8 cellular contexts compared by ENCODE assay signal in genomic region chr12:59055204-59055839, GRCh38.
DNase-seq lines count a peak whose midpoint lies in the region; ATAC-seq and TF ChIP-seq lines count a peak whose summit lies in the region.

No MANE protein-coding gene starts in this region.

- H3K9me3 ChIP-seq in SJSA1 (replicated peaks): no peaks in the 10 kb centered on the region
- no peaks in the 10 kb centered on the region for H3K9me3 ChIP-seq in lung (ENCODE audit: control insufficient read depth in 2 of 2, insufficient read depth in 1 of 2, low read length in 1 of 2)
- no peaks in the 10 kb centered on the region for H3K9me3 ChIP-seq in H9 (ENCODE audit: control insufficient read depth, low read depth, low read length)

- H4K8ac ChIP-seq in H9 (replicated peaks; ENCODE audit: insufficient read length, low read depth, low read length): no peak overlapping the region

- H3T11ph ChIP-seq in H9 (ENCODE audit: low read length): no peak overlapping the region

- no peak overlapping the region; the same call in 1 of the 2 replicates for H3K14ac ChIP-seq in H9 (ENCODE audit: insufficient read depth, low read length)

- peak in 1 of 2 experiments; percentile 56 for DNase-seq in SJSA1 (ENCODE audit: low read depth in 1 of 2, low spot score in 2 of 2)
- no peak for DNase-seq in lung (ENCODE audit: low spot score)
- DNase-seq in COLO668 (lab: John Stamatoyannopoulos, UW; ENCODE audit: unreplicated experiment): no peak
- DNase-seq in H9: no peak
- no peak for DNase-seq in cerebellar nuclear complex (lab: John Stamatoyannopoulos, UW)
- DNase-seq in effector CD8-positive, alpha-beta T cell (lab: John Stamatoyannopoulos, UW): no peak

- H3K4ac ChIP-seq in H9 (ENCODE audit: low read depth, low read length): no peak overlapping the region

- no peak overlapping the region for H3K4me2 ChIP-seq in H9 (ENCODE audit: insufficient read depth, insufficient read length, low read length)

- no peaks in the 10 kb centered on the region for H3K9me3 Mint-ChIP-seq in H9

- H3K27ac ChIP-seq in SJSA1 (peak overlapping the region; percentile 34), lung (ENCODE audit: low read depth in 1 of 2, low read length in 1 of 2) (no peak overlapping the region), H9 (ENCODE audit: insufficient read length, low read depth, low read length) (no peak overlapping the region)

- no peak overlapping the region for H3K27ac Mint-ChIP-seq in H9

- H3K4me3 ChIP-seq in SJSA1: no peak overlapping the region
- H3K4me3 ChIP-seq in lung: no peak overlapping the region

- no peaks in the 10 kb centered on the region for H3K36me3 ChIP-seq in SJSA1
- no peaks in the 10 kb centered on the region for H3K36me3 ChIP-seq in lung (ENCODE audit: control insufficient read depth in 2 of 2, insufficient read depth in 2 of 2, low read length in 2 of 2)

- H3K27me3 Mint-ChIP-seq in H9 (ENCODE audit: low read depth): no peaks in the 10 kb centered on the region

- no peak overlapping the region for H3K23ac ChIP-seq in H9 (ENCODE audit: insufficient read length, low read depth, low read length)

- no peak overlapping the region for H2AFZ ChIP-seq in H9 (ENCODE audit: low read length)

- H3K9ac ChIP-seq in H9 (ENCODE audit: extremely low read depth, insufficient read length, low read length): no peak overlapping the region

- no peaks in the 10 kb centered on the region for H3K79me1 ChIP-seq in H9 (ENCODE audit: insufficient read depth, low read depth, low read length, poor library complexity, severe bottlenecking)

- H3K4me1 Mint-ChIP-seq in H9: peaks cover 0 to 8% of the 10 kb centered on the region in 2 experiments; a peak in 1 of 4 replicates

- H3K79me2 ChIP-seq in H9 (ENCODE audit: insufficient read depth, low read length): no peaks in the 10 kb centered on the region

- no peak overlapping the region for H2BK5ac ChIP-seq in H9 (ENCODE audit: insufficient read length, low read length)

- no peak overlapping the region for H3K18ac ChIP-seq in H9 (ENCODE audit: insufficient read length, low read depth, low read length)

- H4K20me1 ChIP-seq in H9 (ENCODE audit: control insufficient read depth, insufficient read depth, insufficient read length): no peaks in the 10 kb centered on the region

- H3K27me3 ChIP-seq in SJSA1 (replicated peaks) (no peaks in the 10 kb centered on the region), lung (ENCODE audit: control insufficient read depth, insufficient read depth) (no peaks in the 10 kb centered on the region), H9 (ENCODE audit: insufficient read depth, low read length) (no peaks in the 10 kb centered on the region)

- no peaks in the 10 kb centered on the region for H3K36me3 Mint-ChIP-seq in H9 (ENCODE audit: insufficient read depth in 1 of 3, low read depth in 3 of 3)

- no peak overlapping the region for H4K91ac ChIP-seq in H9 (ENCODE audit: insufficient read length, low read depth, low read length)

- H4K5ac ChIP-seq in H9 (ENCODE audit: insufficient read length, low read depth, low read length): no peak overlapping the region

- H2AK5ac ChIP-seq in H9 (ENCODE audit: insufficient read length, low read length): no peak overlapping the region

- no peak overlapping the region for H2BK20ac ChIP-seq in H9 (ENCODE audit: low read depth, low read length, poor library complexity, severe bottlenecking)

- 0 to 37% methylated on average over 1 of the region's 1 CpG for WGBS in lung, 2 donors
- WGBS in H9 (ENCODE audit: extremely low coverage, insufficient read length, low lambda C conversion rate): no CpG with 5 or more reads among the region's 1 CpG

- no peak overlapping the region for H3K56ac ChIP-seq in H9 (ENCODE audit: insufficient read length, low read depth, low read length)

- H2BK120ac ChIP-seq in H9 (ENCODE audit: low read depth, low read length, poor library complexity, severe bottlenecking): no peak overlapping the region

- no peaks in the 10 kb centered on the region for H3K23me2 ChIP-seq in H9 (ENCODE audit: insufficient read length, low read depth, low read length, poor library complexity, severe bottlenecking)

- no peak overlapping the region for H2BK12ac ChIP-seq in H9 (ENCODE audit: insufficient read length, low read depth, low read length)

- H3K4me1 ChIP-seq in SJSA1 (replicated peaks) (peaks cover 28% of the 10 kb centered on the region), lung (ENCODE audit: control insufficient read depth in 2 of 2, insufficient read depth in 2 of 2, low read length in 2 of 2) (no peaks in the 10 kb centered on the region), H9 (ENCODE audit: insufficient read depth, low read length) (no peaks in the 10 kb centered on the region)

- no peak for TF ChIP-seq CTCF in lung (IDR thresholded peaks at IDR 0.05; ENCODE audit: control extremely low read depth, extremely low read depth)
- no peak for TF ChIP-seq CTCF in H9 (conservative IDR thresholded peaks at IDR 0.05)

- H3K4me3 Mint-ChIP-seq in H9: no peak overlapping the region

- H2BK15ac ChIP-seq in H9 (ENCODE audit: low read depth, low read length): no peak overlapping the region

- ATAC-seq in GM18508 (IDR thresholded peaks at IDR 0.05; ENCODE audit: insufficient read depth, unreplicated experiment) (peak; percentile 72), HG02852 (IDR thresholded peaks at IDR 0.05; ENCODE audit: unreplicated experiment) (peak; percentile 78), lung (ENCODE audit: insufficient read depth, low FRiP score) (peak; percentile 82)
